18 cellular contexts compared by ENCODE assay signal in genomic region chr18:13283746-13284145, GRCh38.
"Had no signal": no experiment of that assay in that cellular context is flagged by ENCODE, and none has a peak within 500 bp of the region (broad histone marks: within the 10 kb centered on the region; RNA-seq: fewer than 3 reads in every experiment).

No MANE protein-coding gene starts in this region.

- H3K4me3 ChIP-seq: gastrocnemius medialis, SJSA1, testis had no signal

- H3K36me3 Mint-ChIP-seq: natural killer cell treated with Interleukin-12 subunit alpha and Interleukin-12 subunit beta and Interleukin-15 and Interleukin-18, amount 100 ng/mL, for 72 hours had no signal

- H3K36me3 ChIP-seq: gastrocnemius medialis, SJSA1, WERI-Rb-1 had no signal

- H3K9me3 ChIP-seq: gastrocnemius medialis, SJSA1, testis had no signal

- H3K27ac ChIP-seq: gastrocnemius medialis, SJSA1, testis, WERI-Rb-1 had no signal

- H3K4me3 Mint-ChIP-seq: activated naive CD8-positive, alpha-beta T cell treated with anti-CD3 and anti-CD28 coated beads, Interleukin-2, amount 10 ng/mL, durations not matched to agents 7 days and 5 days; natural killer cell treated with Interleukin-12 subunit alpha and Interleukin-12 subunit beta and Interleukin-15 and Interleukin-18, amount 100 ng/mL, for 72 hours had no signal

- H3K27ac Mint-ChIP-seq: activated naive CD8-positive, alpha-beta T cell treated with anti-CD3 and anti-CD28 coated beads, Interleukin-2, amount 10 ng/mL, durations not matched to agents 7 days and 5 days; natural killer cell treated with Interleukin-12 subunit alpha and Interleukin-12 subunit beta and Interleukin-15 and Interleukin-18, amount 100 ng/mL, for 72 hours; progenitor cell of endocrine pancreas; stimulated activated naive CD8-positive, alpha-beta T cell treated with anti-CD3 and anti-CD28 coated beads, Interleukin-15, amount 100 ng/mL, for 72 hours had no signal

- H3K9me3 Mint-ChIP-seq: activated naive CD8-positive, alpha-beta T cell treated with anti-CD3 and anti-CD28 coated beads, Interleukin-2, amount 10 ng/mL, durations not matched to agents 7 days and 5 days; natural killer cell treated with Interleukin-12 subunit alpha and Interleukin-12 subunit beta and Interleukin-15 and Interleukin-18, amount 100 ng/mL, for 72 hours had no signal

- H3K27me3 Mint-ChIP-seq: activated naive CD8-positive, alpha-beta T cell treated with anti-CD3 and anti-CD28 coated beads, Interleukin-2, amount 10 ng/mL, durations not matched to agents 7 days and 5 days; stimulated activated naive CD8-positive, alpha-beta T cell treated with anti-CD3 and anti-CD28 coated beads, Interleukin-15, amount 100 ng/mL, for 72 hours had no signal

- H3K4me1 ChIP-seq: gastrocnemius medialis, SJSA1, testis had no signal

- DNase-seq: activated CD8-positive, alpha-beta memory T cell treated with anti-CD3 and anti-CD28 coated beads, Interleukin-2, amount 10 ng/mL, durations not matched to agents 7 days and 5 days; activated gamma-delta T cell treated with Interleukin-2 at 50 U/mL for 16 hours; activated naive CD8-positive, alpha-beta T cell treated with anti-CD3 and anti-CD28 coated beads, Interleukin-2, amount 10 ng/mL, durations not matched to agents 7 days and 5 days; activated T-cell treated with anti-CD3 and anti-CD28 coated beads, Interleukin-2, amount 50 U/mL, for 48 hours; aorta; effector CD4-positive, alpha-beta T cell; gastrocnemius medialis; islet precursor cell; mammary epithelial cell; right cardiac atrium; stimulated activated naive CD8-positive, alpha-beta T cell treated with anti-CD3 and anti-CD28 coated beads, Interleukin-15, amount 100 ng/mL, for 72 hours; SW 1271; testis; WERI-Rb-1 had no signal

- ATAC-seq: gastrocnemius medialis; left lobe of liver; natural killer cell treated with Interleukin-12 subunit alpha and Interleukin-12 subunit beta and Interleukin-15 and Interleukin-18, amount 100 ng/mL, for 72 hours; right cardiac atrium; stimulated activated naive CD8-positive, alpha-beta T cell treated with anti-CD3 and anti-CD28 coated beads, Interleukin-15, amount 100 ng/mL, for 72 hours had no signal

- H3K27me3 ChIP-seq: gastrocnemius medialis, testis had no signal
